1 cellular context compared by ENCODE assay signal in genomic region chr4:8191136-8191747, GRCh38.
A peak's percentile ranks its signal among the peaks of the same experiment; 100 is the strongest.
TF ChIP-seq lines count a peak whose summit lies in the region.

No MANE protein-coding gene starts in this region.

TF ChIP-seq in GM12878, 131 proteins besides CTCF, POLR2A, EP300 and RAD21 (continued from another document):
- TF ChIP-seq ZNF687 (IDR thresholded peaks at IDR 0.05) (peak; percentile 63; the same call in 1 of the 2 replicates), MYB (IDR thresholded peaks at IDR 0.05; ENCODE audit: borderline replicate concordance, low read depth, low read length) (no peak), DPF2 (IDR thresholded peaks at IDR 0.05) (peak; percentile 49; the same call in 1 of the 2 replicates), PKNOX1 (IDR thresholded peaks at IDR 0.05) (peak; percentile 58; the same call in 1 of the 2 replicates), IKZF2 (IDR thresholded peaks at IDR 0.05) (peak in 1 of 2 experiments; percentile 48; a peak in 2 of 4 replicates), SPI1 (IDR thresholded peaks at IDR 0.05; ENCODE audit: borderline replicate concordance, insufficient read depth, low read depth, low read length) (peak; percentile 47; the same call in 1 of the 2 replicates), IKZF1 (conservative IDR thresholded peaks at IDR 0.05) (peak; percentile 44; the same call in 1 of the 2 replicates), BHLHE40 (IDR thresholded peaks at IDR 0.05; ENCODE audit: borderline replicate concordance in 1 of 2, low read depth in 2 of 2, low read length in 1 of 2) (peak; percentile 56 to 80; a peak in 3 of 4 replicates), PML (IDR thresholded peaks at IDR 0.05; ENCODE audit: low read length) (no peak), NR2F1 (conservative IDR thresholded peaks at IDR 0.05) (peak; percentile 39; the same call in 1 of the 2 replicates), NFIC (IDR thresholded peaks at IDR 0.05; ENCODE audit: low read depth, low read length) (no peak), NKRF (conservative IDR thresholded peaks at IDR 0.05) (0 out of 2 replicates have a peak, but pooled peaks have one; percentile 42)
